ENCODE assay signal across 24 cellular contexts in genomic region chr11:15947681-15948648, GRCh38.
"Had no signal": no experiment of that assay in that cellular context is flagged by ENCODE, and none has a peak within 500 bp of the region (broad histone marks: within the 10 kb centered on the region; RNA-seq: fewer than 3 reads in every experiment).

No MANE protein-coding gene starts in this region.

- H3K27ac Mint-ChIP-seq: activated naive CD4-positive, alpha-beta T cell treated with anti-CD3 and anti-CD28 coated beads, Interleukin-2, amount 50 U/mL, for 72 hours; activated T-cell treated with anti-CD3 and anti-CD28 coated beads, Interleukin-2, amount 50 U/mL, for 24 hours; activated T-helper 17 cell treated with anti-CD3 and anti-CD28 coated beads, Interleukin-2, amount 50 U/mL, for 72 hours; natural killer cell treated with Interleukin-12 subunit alpha and Interleukin-12 subunit beta and Interleukin-15 and Interleukin-18, amount 100 ng/mL, for 72 hours; T-cell; T-helper 2 cell treated with Interferon-gamma antibody and Interleukin-4, amounts not matched to agents 5 μg/mL and 100 μg/mL, for 36 hours had no signal

- H3K4me3 ChIP-seq: ascending aorta, breast epithelium, colonic mucosa, heart left ventricle, left ventricle myocardium inferior, prostate gland, thyroid gland had no signal

- ATAC-seq: activated naive CD4-positive, alpha-beta T cell treated with anti-CD3 and anti-CD28 coated beads, Interleukin-2, amount 50 U/mL, for 72 hours; activated T-helper 17 cell treated with anti-CD3 and anti-CD28 coated beads, Interleukin-2, amount 50 U/mL, for 72 hours; heart left ventricle; natural killer cell treated with Interleukin-12 subunit alpha and Interleukin-12 subunit beta and Interleukin-15 and Interleukin-18, amount 100 ng/mL, for 72 hours; stimulated activated naive CD8-positive, alpha-beta T cell treated with anti-CD3 and anti-CD28 coated beads, Interleukin-15, Interleukin-2, amounts not matched to agents 100 U/mL and 50 U/mL, for 24 hours; T-cell had no signal

- FAIRE-seq: urothelium cell line had no signal

- H3K4me3 Mint-ChIP-seq: activated T-cell treated with anti-CD3 and anti-CD28 coated beads, Interleukin-2, amount 50 U/mL, for 24 hours; activated T-helper 17 cell treated with anti-CD3 and anti-CD28 coated beads, Interleukin-2, amount 50 U/mL, for 72 hours; natural killer cell treated with Interleukin-12 subunit alpha and Interleukin-12 subunit beta and Interleukin-15 and Interleukin-18, amount 100 ng/mL, for 72 hours; T-cell; T-helper 2 cell treated with Interferon-gamma antibody and Interleukin-4, amounts not matched to agents 5 μg/mL and 100 μg/mL, for 36 hours had no signal

- H3K27me3 Mint-ChIP-seq: activated T-cell treated with anti-CD3 and anti-CD28 coated beads, Interleukin-2, amount 50 U/mL, for 24 hours; activated T-helper 17 cell treated with anti-CD3 and anti-CD28 coated beads, Interleukin-2, amount 50 U/mL, for 72 hours; natural killer cell treated with Interleukin-12 subunit alpha and Interleukin-12 subunit beta and Interleukin-15 and Interleukin-18, amount 100 ng/mL, for 72 hours; T-cell had no signal

- H3K36me3 Mint-ChIP-seq: activated naive CD4-positive, alpha-beta T cell treated with anti-CD3 and anti-CD28 coated beads, Interleukin-2, amount 50 U/mL, for 72 hours; T-cell had no signal

- H3K27ac ChIP-seq: ascending aorta, breast epithelium, colonic mucosa, epithelial cell of prostate, heart left ventricle, left ventricle myocardium inferior, prostate gland, thyroid gland, WERI-Rb-1 had no signal

- H3K36me3 ChIP-seq: ascending aorta, breast epithelium, colonic mucosa, heart left ventricle, left ventricle myocardium inferior, prostate gland, thyroid gland, WERI-Rb-1 had no signal

- H3K9me3 ChIP-seq: ascending aorta, colonic mucosa, prostate gland, thyroid gland had no signal

- H3K4me1 ChIP-seq: ascending aorta, breast epithelium, colonic mucosa, left ventricle myocardium inferior, prostate gland, thyroid gland had no signal

- H3K4me1 Mint-ChIP-seq: activated T-helper 17 cell treated with anti-CD3 and anti-CD28 coated beads, Interleukin-2, amount 50 U/mL, for 72 hours; T-cell had no signal

- DNase-seq: activated CD4-positive, alpha-beta T cell treated with anti-CD3 and anti-CD28 coated beads for 1 hour; activated CD4-positive, alpha-beta T cell treated with anti-CD3 and anti-CD28 coated beads, Interleukin-2, amount 50 U/mL, for 1 hour; activated CD8-positive, alpha-beta memory T cell treated with anti-CD3 and anti-CD28 coated beads for 24 hours; activated CD8-positive, alpha-beta memory T cell treated with anti-CD3 and anti-CD28 coated beads, Interleukin-2, amount 50 U/mL, for 4 hours; activated T-cell treated with anti-CD3 and anti-CD28 coated beads, Interleukin-2, amount 50 U/mL, for 24 hours; colonic mucosa; heart left ventricle; left ventricle myocardium inferior; mammary epithelial cell; midbrain; stimulated activated CD4-positive, alpha-beta T cell treated with anti-CD3 and anti-CD28 coated beads, Interleukin-4, amount 100 ng/mL, for 24 hours; stimulated activated naive CD8-positive, alpha-beta T cell treated with anti-CD3 and anti-CD28 coated beads, Interleukin-15, Interleukin-2, amounts not matched to agents 100 U/mL and 50 U/mL, for 24 hours; T-cell; thyroid gland; WERI-Rb-1 had no signal

- H3K27me3 ChIP-seq: ascending aorta, breast epithelium, colonic mucosa, heart left ventricle, thyroid gland had no signal
